18 cellular contexts compared by ENCODE assay signal in the genomic region with DNA sequence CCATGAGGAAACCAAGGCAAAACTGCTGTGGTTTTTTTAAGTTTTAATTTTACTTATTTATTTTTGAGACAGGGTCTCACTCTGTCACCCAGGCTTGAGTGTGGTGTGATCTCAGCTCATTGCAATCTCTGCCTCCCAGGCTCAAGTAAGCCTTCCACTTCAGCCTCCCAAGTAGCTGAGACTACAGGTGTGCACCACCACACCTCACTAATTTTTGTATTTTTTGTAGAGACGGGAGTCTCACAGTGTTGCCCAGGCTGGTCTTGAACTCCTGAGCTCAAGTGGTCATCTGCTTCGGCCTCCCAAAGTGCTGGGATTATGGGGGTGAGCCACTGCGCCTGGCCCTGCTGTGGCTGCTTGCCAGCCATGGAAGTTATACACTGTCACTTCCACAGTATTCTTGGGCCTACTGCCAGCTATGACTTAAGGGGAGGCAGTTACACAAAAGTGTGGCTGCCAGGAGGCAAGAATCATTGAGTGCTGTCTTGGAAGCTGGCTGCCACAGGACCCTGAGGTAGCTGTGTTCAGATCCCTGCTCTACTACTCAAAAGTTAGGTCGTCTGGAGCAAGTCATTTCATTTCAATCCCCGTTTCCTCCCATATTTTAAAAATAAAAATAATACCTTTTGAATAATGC. TPM values are rescaled to one million over a fixed set of nuclear protein-coding genes. Genes with fewer than 3 reads are reported as not detected.
DNase-seq lines count a peak whose midpoint lies in the region; ATAC-seq and TF ChIP-seq lines count a peak whose summit lies in the region.
"Had no signal": no experiment of that assay in that cellular context is flagged by ENCODE, and none has a peak within 500 bp of the region (broad histone marks: within the 10 kb centered on the region; RNA-seq: fewer than 3 reads in every experiment).

No MANE protein-coding gene starts in this region.

- TF ChIP-seq CTCF in AG10803 (conservative IDR thresholded peaks at IDR 0.05; ENCODE audit: low read length) = no peak
- no peak for TF ChIP-seq CTCF in brain microvascular endothelial cell (IDR thresholded peaks at IDR 0.05; ENCODE audit: low read depth, low read length, missing control alignments)
- no peak for TF ChIP-seq CTCF in right lobe of liver (IDR thresholded peaks at IDR 0.05)
- no peak for TF ChIP-seq CTCF in stomach (IDR thresholded peaks at IDR 0.05)

- H3K27me3 ChIP-seq in brain microvascular endothelial cell (replicated peaks) (no peaks in the 10 kb centered on the region), right lobe of liver (no peaks in the 10 kb centered on the region), stomach (no peaks in the 10 kb centered on the region)
- H3K27me3 ChIP-seq: SJSA1 had no signal

- ATAC-seq in right lobe of liver (peak in 3 of 4 donors; percentile 36 to 53 (median 48)), HG03378 (IDR thresholded peaks at IDR 0.05; ENCODE audit: unreplicated experiment) (no peak), GM19035 (IDR thresholded peaks at IDR 0.05; ENCODE audit: unreplicated experiment) (no peak)
- ATAC-seq: stimulated activated naive CD8-positive, alpha-beta T cell treated with anti-CD3 and anti-CD28 coated beads, Interleukin-15, Interleukin-2, amounts not matched to agents 100 U/mL and 50 U/mL, for 24 hours had no signal

- peaks cover 0 to 28% (median 4%) of the 10 kb centered on the region in 4 donors for H3K4me1 ChIP-seq in right lobe of liver
- H3K4me1 ChIP-seq in stomach = peaks cover 0 to 33% (median 5%) of the 10 kb centered on the region in 4 donors

- H3K27ac ChIP-seq in brain microvascular endothelial cell (no peak overlapping the region), right lobe of liver (no peak overlapping the region), stomach (no peak overlapping the region)
- H3K27ac ChIP-seq: SJSA1 had no signal

- no peak for TF ChIP-seq POLR2A in right lobe of liver (IDR thresholded peaks at IDR 0.05)
- no peak for TF ChIP-seq POLR2A in stomach (IDR thresholded peaks at IDR 0.05)

- 57% methylated on average over 2 of the region's 5 CpGs for WGBS in right lobe of liver (ENCODE audit: insufficient coverage, low coverage, low lambda C conversion rate, missing lambda C conversion rate)
- WGBS in stomach, 5 donors = 61 to 83% (median 80%) methylated on average over 4 to 5 of the region's 5 CpGs

- DNase-seq in AG10803 (ENCODE audit: low read depth) (peak; percentile 61), brain microvascular endothelial cell (peak; percentile 77), right lobe of liver (no peak), stomach (no peak), pons (ENCODE audit: low spot score) (no peak)
- DNase-seq: activated CD4-positive, alpha-beta T cell treated with anti-CD3 and anti-CD28 coated beads, Interleukin-2, amount 50 U/mL, for 48 hours; amygdala; foreskin melanocyte; midbrain; NCI-H2171; NK-92 treated with Interleukin-12 subunit alpha and Interleukin-12 subunit beta, amount 100 ng/mL, for 24 hours; nucleus accumbens; stimulated activated naive CD8-positive, alpha-beta T cell treated with anti-CD3 and anti-CD28 coated beads, Interleukin-15, Interleukin-2, amounts not matched to agents 100 U/mL and 50 U/mL, for 24 hours had no signal

- H3K4me3 ChIP-seq in AG10803 (ENCODE audit: low read length) = no peak overlapping the region
- no peak overlapping the region for H3K4me3 ChIP-seq in brain microvascular endothelial cell (ENCODE audit: low read depth, low read length)
- no peak overlapping the region for H3K4me3 ChIP-seq in right lobe of liver
- no peak overlapping the region for H3K4me3 ChIP-seq in stomach
- H3K4me3 ChIP-seq: SJSA1 had no signal

- intact Hi-C loops in right lobe of liver (cut with DNase I) (no loop called here), stomach (cut with DNase I; ENCODE audit: low total_unique reads) (no loop called here)

- no peak for TF ChIP-seq RAD21 in Ishikawa (IDR thresholded peaks at IDR 0.05; ENCODE audit: low read depth)

- in situ Hi-C loops in brain microvascular endothelial cell (cut with HindIII; ENCODE audit: low pct_ligation_motif_present, low sequenced_read_pairs) = no loop called here

- no peak for TF ChIP-seq EP300 in Ishikawa (IDR thresholded peaks at IDR 0.05; ENCODE audit: borderline replicate concordance)
- no peak for TF ChIP-seq EP300 in stomach (IDR thresholded peaks at IDR 0.05)

- H3K9me3 ChIP-seq in right lobe of liver (no peaks in the 10 kb centered on the region), stomach (no peaks in the 10 kb centered on the region)
- H3K9me3 ChIP-seq: SJSA1 had no signal

- H3K36me3 ChIP-seq in brain microvascular endothelial cell (replicated peaks) (peaks cover 3% of the 10 kb centered on the region), right lobe of liver (peaks cover 0 to 3% (median 0%) of the 10 kb centered on the region in 4 donors), stomach (peaks cover 0 to 3% (median 0%) of the 10 kb centered on the region in 4 donors)

TF ChIP-seq in Ishikawa, 13 proteins besides CTCF, POLR2A, EP300 and RAD21:
- TF ChIP-seq TEAD4 (IDR thresholded peaks at IDR 0.05) (no peak), EGR1 (IDR thresholded peaks at IDR 0.05) (no peak), CREB1 (IDR thresholded peaks at IDR 0.05; ENCODE audit: low read depth) (no peak), NFIC (IDR thresholded peaks at IDR 0.05) (peak; percentile 41), CEBPB (IDR thresholded peaks at IDR 0.05) (no peak), TAF1 (IDR thresholded peaks at IDR 0.05; ENCODE audit: low read depth) (no peak)

RNA-seq across cellular contexts. Expression of a gene that starts 12.7 kb away (rescaled TPM):
- 100 to 1,000 TPM in 1 of 6 experiments, 10 to 100 TPM in 5; 44.9 to 104 (median 80.0) TPM for total RNA-seq in right lobe of liver
- total RNA-seq in stomach = 100 to 1,000 TPM in 3 of 5 donors, 10 to 100 TPM in 2; 58.3 to 319 (median 127) TPM
- polyA plus RNA-seq in stomach = 10 to 100 TPM; 11.6 to 24.1 (median 16.0) TPM

RNA-seq across cellular contexts. Expression of a gene that starts 21.5 kb away (rescaled TPM):
- total RNA-seq in right lobe of liver = not detected
- not detected for total RNA-seq in stomach
- not detected for polyA plus RNA-seq in stomach
- total RNA-seq: dermis microvascular lymphatic vessel endothelial cell, SJSA1 had no signal

Comparison
In these comparisons a context has a peak if more than half of its experiments do, and no peak if none do; other contexts are left out.
1. DNase-seq: peak in AG10803 (single experiment) and brain microvascular endothelial cell (single experiment); none in right lobe of liver (0 of 3), stomach (single experiment) and pons (single experiment).
2. ATAC-seq: peak in right lobe of liver (3 of 4); none in HG03378 (single experiment) and GM19035 (single experiment).